Comparison of ENCODE assay signal across 8 cellular contexts in the genomic region with DNA sequence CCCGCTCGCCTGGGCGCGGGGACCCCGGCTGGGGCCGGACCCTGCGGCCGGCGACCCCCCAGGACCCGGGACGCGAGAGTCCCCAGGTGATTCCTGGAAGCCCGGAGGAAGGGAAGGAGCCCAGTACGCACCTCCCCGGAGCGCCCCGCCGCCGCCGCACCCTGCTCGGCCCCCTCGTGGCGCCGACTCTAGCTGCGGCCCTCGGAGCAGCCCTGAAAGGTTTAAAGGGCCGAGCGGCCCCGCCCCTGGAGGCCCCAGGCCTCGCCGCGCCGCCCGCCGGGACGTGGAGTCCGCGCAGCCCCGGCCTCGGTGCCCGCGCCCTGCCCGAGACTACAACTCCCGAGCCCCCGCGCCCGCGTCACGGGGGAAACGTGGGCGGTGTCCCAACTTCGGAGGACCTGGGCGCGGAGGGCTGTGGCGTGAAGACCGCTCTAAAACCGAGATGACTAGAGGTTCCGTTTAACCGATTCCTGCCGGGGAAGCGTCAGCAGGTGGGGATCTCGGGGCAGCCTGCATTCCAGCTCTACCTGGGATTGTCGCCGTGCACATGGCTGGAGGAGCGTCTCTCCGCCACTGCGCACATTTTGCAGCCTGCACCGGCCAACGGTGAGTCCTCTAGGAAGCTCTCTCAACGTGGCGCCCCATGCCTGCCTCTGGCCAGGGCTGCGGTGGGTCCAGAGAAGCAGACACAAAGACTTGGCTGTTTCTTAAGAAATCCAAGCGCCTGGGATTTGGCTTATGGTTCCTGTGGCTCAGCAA. TPM values are rescaled to one million over a fixed set of nuclear protein-coding genes. Genes with fewer than 3 reads are reported as not detected.
A peak's percentile ranks its signal among the peaks of the same experiment; 100 is the strongest.
DNase-seq lines count a peak whose midpoint lies in the region; TF ChIP-seq lines count a peak whose summit lies in the region.

A gene with protein sequence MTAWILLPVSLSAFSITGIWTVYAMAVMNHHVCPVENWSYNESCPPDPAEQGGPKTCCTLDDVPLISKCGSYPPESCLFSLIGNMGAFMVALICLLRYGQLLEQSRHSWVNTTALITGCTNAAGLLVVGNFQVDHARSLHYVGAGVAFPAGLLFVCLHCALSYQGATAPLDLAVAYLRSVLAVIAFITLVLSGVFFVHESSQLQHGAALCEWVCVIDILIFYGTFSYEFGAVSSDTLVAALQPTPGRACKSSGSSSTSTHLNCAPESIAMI (minus strand): TSS at position 223 of the 759 bp plus-strand sequence. CDS start 750 bp downstream, outside the sequence.

- peaks cover 37% of the 10 kb centered on the region for H3K4me1 ChIP-seq in adipocyte (ENCODE audit: control insufficient read depth, insufficient read depth, low read length)
- peaks cover 20 to 32% (median 28%) of the 10 kb centered on the region in 4 donors for H3K4me1 ChIP-seq in transverse colon

- intact Hi-C loops in cardiac septum (cut with DNase I) (loop anchor here (5.0 kb wide), 1 partner anchor 40 kb away; a partner anchor contains a TSS), transverse colon (cut with DNase I; ENCODE audit: low total_unique reads) (no loop called here)

- no peaks in the 10 kb centered on the region for H3K27me3 ChIP-seq in adipocyte (replicated peaks; ENCODE audit: control insufficient read depth, insufficient read depth, low read length)
- H3K27me3 ChIP-seq in transverse colon: no peaks in the 10 kb centered on the region

- TF ChIP-seq CTCF in GM12864 (IDR thresholded peaks at IDR 0.05; ENCODE audit: low read depth, low read length, missing control alignments): peak; percentile 27
- TF ChIP-seq CTCF in HFF-Myc (IDR thresholded peaks at IDR 0.05; ENCODE audit: low read depth, low read length, missing control alignments): no peak
- peak in 4 of 5 experiments; percentile 30 to 50 (median 34) for TF ChIP-seq CTCF in transverse colon (IDR thresholded peaks at IDR 0.05)

- 0 to 3% methylated on average over 7 to 52 of the region's 73 CpGs for WGBS in transverse colon (ENCODE audit: low coverage in 1 of 2), 2 donors

- H3K27ac ChIP-seq in transverse colon: peak within 1 kb of the TSS; percentile 89 to 95 (median 92)

- peak within 1 kb of the TSS; percentile 88 for H3K9ac ChIP-seq in adipocyte (ENCODE audit: low read length)

- peaks cover 35% of the 10 kb centered on the region for H3K36me3 ChIP-seq in adipocyte (ENCODE audit: control insufficient read depth, insufficient read depth, low read length, severe bottlenecking)
- H3K36me3 ChIP-seq in transverse colon: peaks cover 0 to 3% (median 0%) of the 10 kb centered on the region in 4 donors

- no peak for DNase-seq in GM12864 (ENCODE audit: low read depth)
- no peak for DNase-seq in HFF-Myc (ENCODE audit: extremely low read depth, low read depth)
- DNase-seq in NAMALWA (ENCODE audit: low spot score): peak; percentile 90
- peak; percentile 70 to 80 for DNase-seq in SW 1271 (lab: John Stamatoyannopoulos, UW)
- DNase-seq in adipocyte (ENCODE audit: low read depth): peak; percentile 97
- DNase-seq in cardiac septum (ENCODE audit: low spot score): peak; percentile 95
- DNase-seq in pons (ENCODE audit: low spot score): peak; percentile 92
- DNase-seq in transverse colon: peak; percentile 95

- H3K4me3 ChIP-seq in GM12864 (ENCODE audit: low read depth, low read length) (peak within 1 kb of the TSS; percentile 59), HFF-Myc (replicated peaks; ENCODE audit: low read depth, low read length) (peak within 1 kb of the TSS; percentile 70), adipocyte (ENCODE audit: low read length) (peak within 1 kb of the TSS; percentile 89), transverse colon (peak within 1 kb of the TSS; percentile 70 to 87 (median 80))

- in situ Hi-C loops in transverse colon (cut with MboI; ENCODE audit: low pct_ligation_motif_present in 1 of 4, low pct_unique_long_range_greater_than_20kb in 1 of 4, low sequenced_read_pairs in 3 of 4): no loop called here

- H3K9me3 ChIP-seq in adipocyte (ENCODE audit: control insufficient read depth, low read length): no peaks in the 10 kb centered on the region
- no peaks in the 10 kb centered on the region for H3K9me3 ChIP-seq in transverse colon

- TF ChIP-seq EP300 in transverse colon (IDR thresholded peaks at IDR 0.05; ENCODE audit: low read depth): no peak

- TF ChIP-seq POLR2A in transverse colon (IDR thresholded peaks at IDR 0.05): peak; percentile 71

RNA-seq across cellular contexts. Expression of the gene that starts here (rescaled TPM):
- total RNA-seq in cardiac septum (11.4 TPM), transverse colon (10 to 100 TPM in 2 of 4 donors, 1 to 10 TPM in 2; 5.2 to 21.7 (median 12.8) TPM)

Comparison
In these comparisons a context has a peak if more than half of its experiments do, and no peak if none do; other contexts are left out.
1. DNase-seq: peak in NAMALWA (single experiment), SW 1271 (2 of 2), adipocyte (single experiment), cardiac septum (single experiment), pons (single experiment) and transverse colon (single experiment); none in GM12864 (single experiment) and HFF-Myc (single experiment).
2. Peak in every context shown above with its lines, with median percentiles within 50 percentile points of each other: H3K4me3 ChIP-seq.